In genomic region chr17:7972131-7972785, GRCh38 we compare ENCODE assay signal across 1 cellular context.
TF ChIP-seq lines count a peak whose summit lies in the region.

No MANE protein-coding gene starts in this region.

TF ChIP-seq in SK-N-SH, 30 proteins besides CTCF, POLR2A, EP300 and RAD21:
- no peak for TF ChIP-seq RCOR1 (IDR thresholded peaks at IDR 0.05; ENCODE audit: low read length)
- TF ChIP-seq NFIC (IDR thresholded peaks at IDR 0.05; ENCODE audit: borderline replicate concordance), result no peak
- TF ChIP-seq MAX (IDR thresholded peaks at IDR 0.05; ENCODE audit: low read depth), result no peak
- no peak for TF ChIP-seq FOXM1 (IDR thresholded peaks at IDR 0.05; ENCODE audit: low read depth)
